ENCODE assay signal across 1 cellular context in genomic region chr10:124875596-124875995, GRCh38.
TF ChIP-seq lines count a peak whose summit lies in the region.

No MANE protein-coding gene starts in this region.

TF ChIP-seq in GM23338, 12 proteins besides CTCF, POLR2A, EP300 and RAD21 (continued from another document):
- no peak for TF ChIP-seq ZNF462 (CRISPR knock-in tag; IDR thresholded peaks at IDR 0.05)
- TF ChIP-seq JUNB (IDR thresholded peaks at IDR 0.05; ENCODE audit: unreplicated experiment) = no peak
- no peak for TF ChIP-seq NANOG (IDR thresholded peaks at IDR 0.05; ENCODE audit: borderline replicate concordance)
- no peak for TF ChIP-seq ZNF331 (CRISPR knock-in tag; IDR thresholded peaks at IDR 0.05; ENCODE audit: low read depth)
